8 cellular contexts compared by ENCODE assay signal in the genomic region with DNA sequence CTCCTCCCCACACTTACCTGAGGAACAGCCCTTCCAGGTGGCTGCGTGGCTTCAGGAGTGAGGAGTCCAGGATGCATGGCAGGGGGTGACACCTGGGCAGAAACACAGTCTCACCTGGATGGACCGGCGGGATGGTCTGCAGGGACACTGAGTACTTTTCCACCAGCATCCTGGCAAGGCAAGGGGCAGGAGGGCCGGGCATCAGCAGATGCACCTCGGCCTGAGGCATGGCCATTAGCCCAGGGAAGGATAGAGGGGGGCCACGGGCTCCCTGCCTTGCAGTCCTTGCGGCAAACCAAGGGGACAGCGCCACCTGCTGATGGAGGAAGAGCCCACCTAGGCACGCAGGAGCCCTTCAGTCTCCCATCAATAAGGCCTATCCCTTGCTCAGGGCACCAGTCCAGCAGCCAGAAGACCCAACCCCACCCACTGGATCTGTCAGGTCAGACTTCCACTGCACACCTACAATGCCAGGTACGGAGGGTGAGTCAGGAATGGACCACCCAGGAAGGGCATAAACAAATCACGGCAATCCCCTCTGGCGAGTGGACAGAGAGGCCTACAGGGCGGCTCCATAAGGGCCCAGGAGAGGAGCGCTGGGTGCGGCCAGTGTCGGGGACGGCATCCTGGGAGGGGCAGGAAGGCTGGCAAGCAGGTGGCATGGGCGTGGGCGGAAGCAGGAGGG. TPM values are rescaled to one million over a fixed set of nuclear protein-coding genes. Genes with fewer than 3 reads are reported as not detected.
DNase-seq lines count a peak whose midpoint lies in the region; ATAC-seq and TF ChIP-seq lines count a peak whose summit lies in the region.

No MANE protein-coding gene starts in this region.

- H3K9me3 ChIP-seq in left lung, result no peaks in the 10 kb centered on the region

- DNase-seq in NCI-H526 (lab: John Stamatoyannopoulos, UW) (peak; percentile 33 to 92), cerebellum (ENCODE audit: low spot score) (peak; percentile 94), left lung (peak; percentile 86 to 91)
- DNase-seq in activated CD4-positive, alpha-beta T cell treated with anti-CD3 and anti-CD28 coated beads for 48 hours, result peak; percentile 90
- peak; percentile 81 to 90 for DNase-seq in stimulated activated CD4-positive, alpha-beta T cell treated with anti-CD3 and anti-CD28 coated beads, Interleukin-4, amount 100 ng/mL, for 48 hours (ENCODE audit: low read depth in 2 of 2)

- H3K27me3 ChIP-seq in left lung, result no peaks in the 10 kb centered on the region

- H3K4me1 ChIP-seq in left lung, result peaks cover 0 to 3% of the 10 kb centered on the region in 2 donors

- peak; percentile 99 for TF ChIP-seq CTCF in GM12875 (IDR thresholded peaks at IDR 0.05; ENCODE audit: borderline replicate concordance, insufficient read depth, low read depth, low read length)
- peak; percentile 84 to 86 for TF ChIP-seq CTCF in left lung (IDR thresholded peaks at IDR 0.05)

- H3K4me3 ChIP-seq in GM12875 (ENCODE audit: low read depth, low read length), result no peak overlapping the region
- H3K4me3 ChIP-seq in left lung, result no peak overlapping the region

- intact Hi-C loops in left lung (cut with DNase I), result no loop called here

- no peaks in the 10 kb centered on the region for H3K36me3 ChIP-seq in left lung

- ATAC-seq in HG03354 (IDR thresholded peaks at IDR 0.05; ENCODE audit: poor library complexity, severe bottlenecking, unreplicated experiment) (peak; percentile 88), left lung (peak; percentile 99), GM19328 (IDR thresholded peaks at IDR 0.05; ENCODE audit: unreplicated experiment) (no peak)

- no peak overlapping the region for H3K27ac ChIP-seq in left lung

RNA-seq across cellular contexts. Expression of a gene that starts 26.0 kb away (rescaled TPM):
- total RNA-seq in cerebellum (0.45 TPM), left lung (under 1 TPM; 0.39 to 0.61 TPM)
